ENCODE assay signal across 12 cellular contexts in the genomic region with DNA sequence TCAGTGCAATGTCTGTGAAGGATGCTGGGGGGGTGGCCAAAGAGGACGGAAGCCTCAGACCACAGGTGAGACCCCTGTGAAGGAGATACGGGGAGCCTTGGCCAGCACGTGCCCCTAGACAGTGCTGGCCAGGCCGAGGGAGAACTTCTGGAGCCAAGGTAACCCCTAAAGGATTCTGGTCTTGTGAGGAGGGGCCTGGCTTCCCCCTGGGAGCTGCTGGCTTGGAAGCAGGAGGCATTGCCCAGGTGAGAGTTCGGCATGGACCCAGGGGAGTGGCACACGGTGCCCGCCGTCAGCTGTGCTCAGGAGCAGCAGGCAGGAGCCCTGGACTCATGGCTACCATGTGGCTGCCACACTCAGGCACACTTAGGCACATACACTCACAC. TPM values are rescaled to one million over a fixed set of nuclear protein-coding genes. Genes with fewer than 3 reads are reported as not detected.
DNase-seq lines count a peak whose midpoint lies in the region; ATAC-seq and TF ChIP-seq lines count a peak whose summit lies in the region.
"Had no signal": no experiment of that assay in that cellular context is flagged by ENCODE, and none has a peak within 500 bp of the region (broad histone marks: within the 10 kb centered on the region; RNA-seq: fewer than 3 reads in every experiment).

No MANE protein-coding gene starts in this region.

- peaks cover 32% of the 10 kb centered on the region for H3K27me3 Mint-ChIP-seq in T-helper 1 cell treated with Interleukin-12 subunit alpha and Interleukin-12 subunit beta and Interleukin-4 antibody, amounts not matched to agents 30 μg/mL and 1 μg/mL, for 36 hours (ENCODE audit: low read depth)
- peaks cover 27% of the 10 kb centered on the region for H3K27me3 Mint-ChIP-seq in activated B cell treated with CpG ODN at 0.5 μM for 24 hours
- peaks cover 8 to 28% (median 17%) of the 10 kb centered on the region in 3 donors for H3K27me3 Mint-ChIP-seq in immature natural killer cell (ENCODE audit: low read depth in 3 of 3)

- H3K4me3 Mint-ChIP-seq in T-helper 1 cell treated with Interleukin-12 subunit alpha and Interleukin-12 subunit beta and Interleukin-4 antibody, amounts not matched to agents 30 μg/mL and 1 μg/mL, for 36 hours, result peak overlapping the region; percentile 32
- H3K4me3 Mint-ChIP-seq in activated B cell treated with CpG ODN at 0.5 μM for 24 hours (peak overlapping the region; percentile 8), immature natural killer cell (peak overlapping the region; percentile 46 to 68 (median 65))

- no peak for TF ChIP-seq CTCF in activated B cell treated with CpG ODN at 0.5 μM for 24 hours (IDR thresholded peaks at IDR 0.05)

- H3K9me3 Mint-ChIP-seq in T-helper 1 cell treated with Interleukin-12 subunit alpha and Interleukin-12 subunit beta and Interleukin-4 antibody, amounts not matched to agents 30 μg/mL and 1 μg/mL, for 36 hours, result no peaks in the 10 kb centered on the region
- H3K9me3 Mint-ChIP-seq in activated B cell treated with CpG ODN at 0.5 μM for 24 hours, result no peaks in the 10 kb centered on the region
- peaks cover 0 to 2% (median 0%) of the 10 kb centered on the region in 6 donors for H3K9me3 Mint-ChIP-seq in immature natural killer cell

- POLR2A ChIA-PET in activated B cell treated with CpG ODN at 0.5 μM for 24 hours (lab: Charles Lee), result no interaction called here

- CTCF ChIA-PET in activated B cell treated with CpG ODN at 0.5 μM for 24 hours (lab: Charles Lee), result no interaction called here

- DNase-seq in T-helper 1 cell (no peak), activated B cell treated with CpG ODN at 0.5 μM for 24 hours (no peak), immature natural killer cell (no peak), NCI-H1694 treated with DMSO at 0.1 percent for 48 hours (lab: John Stamatoyannopoulos, UW) (no peak)
- peak; percentile 14 for DNase-seq in stimulated activated CD8-positive, alpha-beta memory T cell treated with anti-CD3 and anti-CD28 coated beads, Interleukin-4, amount 100 ng/mL, for 48 hours
- DNase-seq in effector CD8-positive, alpha-beta T cell (lab: John Stamatoyannopoulos, UW), result no peak
- DNase-seq: NCI-H774; stimulated activated CD4-positive, alpha-beta T cell treated with anti-CD3 and anti-CD28 coated beads, Interleukin-12 subunit alpha, Interleukin-12 subunit beta, amount 100 ng/mL, for 4 hours had no signal

- intact Hi-C loops in activated B cell treated with CpG ODN at 0.5 μM for 24 hours (cut with micrococcal nuclease), result no loop called here

- H3K4me1 Mint-ChIP-seq in T-helper 1 cell treated with Interleukin-12 subunit alpha and Interleukin-12 subunit beta and Interleukin-4 antibody, amounts not matched to agents 30 μg/mL and 1 μg/mL, for 36 hours (ENCODE audit: low read depth), result no peaks in the 10 kb centered on the region
- no peaks in the 10 kb centered on the region for H3K4me1 Mint-ChIP-seq in activated B cell treated with CpG ODN at 0.5 μM for 24 hours
- H3K4me1 Mint-ChIP-seq in immature natural killer cell, result peaks cover 26% of the 10 kb centered on the region in 2 donors

- H3K36me3 Mint-ChIP-seq in T-helper 1 cell treated with Interleukin-12 subunit alpha and Interleukin-12 subunit beta and Interleukin-4 antibody, amounts not matched to agents 30 μg/mL and 1 μg/mL, for 36 hours (ENCODE audit: low read depth), result no peaks in the 10 kb centered on the region
- H3K36me3 Mint-ChIP-seq in activated B cell treated with CpG ODN at 0.5 μM for 24 hours (ENCODE audit: low read depth) (no peaks in the 10 kb centered on the region), immature natural killer cell (peaks cover 0 to 4% (median 3%) of the 10 kb centered on the region in 3 donors)

- ATAC-seq in activated B cell treated with CpG ODN at 0.5 μM for 24 hours (ENCODE audit: low read depth) (no peak), HG02610 (IDR thresholded peaks at IDR 0.05; ENCODE audit: unreplicated experiment) (no peak)

- H3K27ac Mint-ChIP-seq in T-helper 1 cell treated with Interleukin-12 subunit alpha and Interleukin-12 subunit beta and Interleukin-4 antibody, amounts not matched to agents 30 μg/mL and 1 μg/mL, for 36 hours, result no peak overlapping the region
- H3K27ac Mint-ChIP-seq in activated B cell treated with CpG ODN at 0.5 μM for 24 hours (no peak overlapping the region), immature natural killer cell (peak overlapping the region in 2 of 6 donors; percentile 24)

RNA-seq across cellular contexts. Expression of gene COL6A2, which starts 1.3 kb away (rescaled TPM):
- 0.40 and 1.4 TPM in 2 replicates for total RNA-seq in activated B cell treated with CpG ODN at 0.5 μM for 24 hours
- 10 to 100 TPM in 2 of 3 donors, 1 to 10 TPM in 1; 4.4 to 46.6 (median 30.6) TPM for polyA plus RNA-seq in immature natural killer cell

RNA-seq across cellular contexts. Expression of gene FTCD, which starts 58.8 kb away (rescaled TPM):
- total RNA-seq in activated B cell treated with CpG ODN at 0.5 μM for 24 hours, result 0.69 and 0.73 TPM in 2 replicates
- polyA plus RNA-seq in immature natural killer cell, result not detected
- total RNA-seq: epithelial cell of proximal tubule, M059J had no signal

Comparison
In these comparisons a context has a peak if more than half of its experiments do, and no peak if none do; other contexts are left out.
1. H3K4me3 Mint-ChIP-seq: peak in every context shown above with its lines; median percentile 65 in immature natural killer cell; 32 in T-helper 1 cell treated with Interleukin-12 subunit alpha and Interleukin-12 subunit beta and Interleukin-4 antibody, amounts not matched to agents 30 μg/mL and 1 μg/mL, for 36 hours; 8 in activated B cell treated with CpG ODN at 0.5 μM for 24 hours.